In genomic region chr19:5339950-5340636, GRCh38 we compare ENCODE assay signal across 1 cellular context.
A peak's percentile ranks its signal among the peaks of the same experiment; 100 is the strongest.
TF ChIP-seq lines count a peak whose summit lies in the region.

No MANE protein-coding gene starts in this region.

TF ChIP-seq in HepG2, 621 proteins besides CTCF, POLR2A, EP300 and RAD21 (continued from another document):
- TF ChIP-seq UBTF (CRISPR knock-in tag; IDR thresholded peaks at IDR 0.05) (peak; percentile 50; the same call in 1 of the 2 replicates), CCDC6 (CRISPR knock-in tag; IDR thresholded peaks at IDR 0.05) (no peak), HOXD1 (CRISPR knock-in tag; IDR thresholded peaks at IDR 0.05) (no peak), YEATS2 (CRISPR knock-in tag; IDR thresholded peaks at IDR 0.05; ENCODE audit: borderline replicate concordance) (no peak), NCOA1 (CRISPR knock-in tag; IDR thresholded peaks at IDR 0.05) (0 out of 2 replicates have a peak, but pooled peaks have one; percentile 10), USF2 (IDR thresholded peaks at IDR 0.05; ENCODE audit: low read depth, low read length) (no peak), USF2 (CRISPR knock-in tag; IDR thresholded peaks at IDR 0.05; ENCODE audit: borderline replicate concordance) (no peak), AGO2 (optimal IDR thresholded peaks at IDR 0.05; ENCODE audit: low read depth, low read length) (no peak), TEAD3 (CRISPR knock-in tag; optimal IDR thresholded peaks at IDR 0.05; ENCODE audit: borderline replicate concordance) (no peak), ATF5 (CRISPR knock-in tag; IDR thresholded peaks at IDR 0.05; ENCODE audit: low read depth) (no peak), ZBTB2 (CRISPR knock-in tag; IDR thresholded peaks at IDR 0.05; ENCODE audit: low read depth) (0 out of 2 replicates have a peak, but pooled peaks have one; percentile 15), ATF3 (CRISPR knock-in tag; IDR thresholded peaks at IDR 0.05) (no peak), ZBTB7B (CRISPR knock-in tag; IDR thresholded peaks at IDR 0.05) (0 out of 2 replicates have a peak, but pooled peaks have one; percentile 9), SOX13 (IDR thresholded peaks at IDR 0.05) (no peak), SOX13 (CRISPR knock-in tag; conservative IDR thresholded peaks at IDR 0.05 in 1 of 2, IDR thresholded peaks at IDR 0.05 in 1 of 2) (no peak), YY1 (IDR thresholded peaks at IDR 0.05; ENCODE audit: insufficient read depth, insufficient replicate concordance, low read depth, low read length) (peak; percentile 23), ZNF563 (CRISPR knock-in tag; IDR thresholded peaks at IDR 0.05) (no peak), NCOR1 (IDR thresholded peaks at IDR 0.05; ENCODE audit: borderline replicate concordance, low read length) (no peak), GRHL1 (CRISPR knock-in tag; conservative IDR thresholded peaks at IDR 0.05) (no peak), MZF1 (CRISPR knock-in tag; IDR thresholded peaks at IDR 0.05; ENCODE audit: borderline replicate concordance) (no peak), AHR (CRISPR knock-in tag; IDR thresholded peaks at IDR 0.05) (no peak), ZNF33A (CRISPR knock-in tag; IDR thresholded peaks at IDR 0.05; ENCODE audit: borderline replicate concordance) (no peak), RARG (CRISPR knock-in tag; IDR thresholded peaks at IDR 0.05; ENCODE audit: low read depth) (no peak), ATF2 (CRISPR knock-in tag; IDR thresholded peaks at IDR 0.05) (0 out of 2 replicates have a peak, but pooled peaks have one; percentile 2), ZNF10 (CRISPR knock-in tag; IDR thresholded peaks at IDR 0.05; ENCODE audit: borderline replicate concordance, low read depth) (no peak), ASH2L (IDR thresholded peaks at IDR 0.05; ENCODE audit: insufficient read length, low read depth, low read length) (peak; percentile 28), ZNF180 (CRISPR knock-in tag; IDR thresholded peaks at IDR 0.05; ENCODE audit: borderline replicate concordance, low read depth) (no peak), ZFP36 (IDR thresholded peaks at IDR 0.05; ENCODE audit: borderline replicate concordance, low read depth, low read length, partially characterized antibody) (no peak)
TF ChIP-seq in HepG2: peak in this region for 8.
